In genomic region chr5:40414922-40415321, GRCh38 we compare ENCODE assay signal across 17 cellular contexts.
A peak's percentile ranks its signal among the peaks of the same experiment; 100 is the strongest.
DNase-seq lines count a peak whose midpoint lies in the region; ATAC-seq, FAIRE-seq and TF ChIP-seq lines count a peak whose summit lies in the region.
"Had no signal": no experiment of that assay in that cellular context is flagged by ENCODE, and none has a peak within 500 bp of the region (broad histone marks: within the 10 kb centered on the region; RNA-seq: fewer than 3 reads in every experiment).

No MANE protein-coding gene starts in this region.

- no peak overlapping the region for H3K4me3 ChIP-seq in LNCaP clone FGC (ENCODE audit: low read depth, low read length)
- H3K4me3 ChIP-seq: A549, GM23248, HAP-1 had no signal

- no peak for FAIRE-seq in GM12891 (lab: Jason Lieb, UNC)
- FAIRE-seq: A549, D721Med, GM12892, GM18507 had no signal

- POLR2A ChIA-PET in HEK293T (lab: Yijun Ruan, JAX) = no interaction called here

- intact Hi-C loops in left colon (cut with DNase I, micrococcal nuclease) = no loop called here

- TF ChIP-seq CTCF in LNCaP clone FGC (IDR thresholded peaks at IDR 0.05; ENCODE audit: control insufficient read depth, extremely low read depth, insufficient read depth) = no peak

- CTCF ChIA-PET in HEK293T (lab: Yijun Ruan, JAX) = no interaction called here

- DNase-seq in DMS153 (lab: John Stamatoyannopoulos, UW) = peak; percentile 47
- DNase-seq in DMS153 treated with DMSO at 0.1 percent for 48 hours (lab: John Stamatoyannopoulos, UW; ENCODE audit: unreplicated experiment) = no peak
- peak; percentile 63 for DNase-seq in DMS53 (lab: John Stamatoyannopoulos, UW)
- peak; percentile 80 for DNase-seq in LNCaP clone FGC (ENCODE audit: low read depth)
- DNase-seq in left colon = no peak
- no peak for DNase-seq in HEK293T (ENCODE audit: extremely low spot score)
- no peak for DNase-seq in GM12891 (ENCODE audit: insufficient read length, low spot score)
- no peak for DNase-seq in ureter (ENCODE audit: low spot score)
- DNase-seq: AML-193; Caco-2; CD4-positive, alpha-beta T cell; GM23248 had no signal

- TF ChIP-seq POLR2A in GM12891 (IDR thresholded peaks at IDR 0.05; ENCODE audit: low read depth, low read length) = no peak

- ATAC-seq in left colon = peak; percentile 49
- ATAC-seq: A549 had no signal

TF ChIP-seq in HEK293T, 16 proteins besides CTCF, POLR2A, EP300 and RAD21:
- no peak for TF ChIP-seq TARDBP (IDR thresholded peaks at IDR 0.05)
- no peak for TF ChIP-seq ZNF384 (IDR thresholded peaks at IDR 0.05)
- TF ChIP-seq FOXK2 (IDR thresholded peaks at IDR 0.05) = no peak
- TF ChIP-seq ELF4 (IDR thresholded peaks at IDR 0.05) = no peak
- no peak for TF ChIP-seq LEF1 (IDR thresholded peaks at IDR 0.05; ENCODE audit: borderline replicate concordance)
- no peak for TF ChIP-seq NFRKB (IDR thresholded peaks at IDR 0.05)
- TF ChIP-seq SUZ12 (IDR thresholded peaks at IDR 0.05) = no peak
- no peak for TF ChIP-seq SP1 (IDR thresholded peaks at IDR 0.05)
- TF ChIP-seq HDGF (IDR thresholded peaks at IDR 0.05; ENCODE audit: borderline replicate concordance) = no peak
- TF ChIP-seq, protein P1, sequence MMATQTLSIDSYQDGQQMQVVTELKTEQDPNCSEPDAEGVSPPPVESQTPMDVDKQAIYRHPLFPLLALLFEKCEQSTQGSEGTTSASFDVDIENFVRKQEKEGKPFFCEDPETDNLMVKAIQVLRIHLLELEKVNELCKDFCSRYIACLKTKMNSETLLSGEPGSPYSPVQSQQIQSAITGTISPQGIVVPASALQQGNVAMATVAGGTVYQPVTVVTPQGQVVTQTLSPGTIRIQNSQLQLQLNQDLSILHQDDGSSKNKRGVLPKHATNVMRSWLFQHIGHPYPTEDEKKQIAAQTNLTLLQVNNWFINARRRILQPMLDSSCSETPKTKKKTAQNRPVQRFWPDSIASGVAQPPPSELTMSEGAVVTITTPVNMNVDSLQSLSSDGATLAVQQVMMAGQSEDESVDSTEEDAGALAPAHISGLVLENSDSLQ (IDR thresholded peaks at IDR 0.05) = no peak
- no peak for TF ChIP-seq FOXM1 (IDR thresholded peaks at IDR 0.05; ENCODE audit: borderline replicate concordance)
- no peak for TF ChIP-seq BHLHE40 (IDR thresholded peaks at IDR 0.05; ENCODE audit: borderline replicate concordance)
- no peak for TF ChIP-seq L3MBTL2 (conservative IDR thresholded peaks at IDR 0.05)
- no peak for TF ChIP-seq FOXA1 (IDR thresholded peaks at IDR 0.05)

TF ChIP-seq in GM12891, 5 proteins besides CTCF, POLR2A, EP300 and RAD21:
- TF ChIP-seq SPI1 (IDR thresholded peaks at IDR 0.05; ENCODE audit: low read depth, low read length) = no peak
- no peak for TF ChIP-seq TAF1 (IDR thresholded peaks at IDR 0.05; ENCODE audit: low read depth, low read length)
- TF ChIP-seq POLR2AphosphoS5 (IDR thresholded peaks at IDR 0.05; ENCODE audit: low read depth, low read length) = no peak
- TF ChIP-seq PAX5 (IDR thresholded peaks at IDR 0.05; ENCODE audit: insufficient read depth, low read length, severe bottlenecking) = no peak
- no peak for TF ChIP-seq POU2F2 (IDR thresholded peaks at IDR 0.05; ENCODE audit: low read depth, low read length)

Comparison
In these comparisons a context has a peak if more than half of its experiments do, and no peak if none do; other contexts are left out.
1. DNase-seq: peak in DMS153 (single experiment), DMS53 (single experiment) and LNCaP clone FGC (single experiment); none in DMS153 treated with DMSO at 0.1 percent for 48 hours (single experiment), left colon (0 of 2), HEK293T (single experiment), GM12891 (single experiment) and ureter (single experiment).